In genomic region chr11:64774144-64774543, GRCh38 we compare ENCODE assay signal across 1 cellular context.
TF ChIP-seq lines count a peak whose summit lies in the region.

No MANE protein-coding gene starts in this region.

TF ChIP-seq in GM23338, 12 proteins besides CTCF, POLR2A, EP300 and RAD21 (continued from another document):
- TF ChIP-seq ZNF462 (CRISPR knock-in tag; IDR thresholded peaks at IDR 0.05) (no peak), EZH2phosphoT487 (IDR thresholded peaks at IDR 0.05; ENCODE audit: unreplicated experiment) (no peak), REST (IDR thresholded peaks at IDR 0.05; ENCODE audit: unreplicated experiment) (no peak), ETS1 (IDR thresholded peaks at IDR 0.05) (no peak), EZH2 (IDR thresholded peaks at IDR 0.05; ENCODE audit: low read depth, unreplicated experiment) (no peak), NANOG (IDR thresholded peaks at IDR 0.05; ENCODE audit: borderline replicate concordance) (no peak), CREB1 (CRISPR knock-in tag; IDR thresholded peaks at IDR 0.05; ENCODE audit: low read depth) (no peak), STAT1 (IDR thresholded peaks at IDR 0.05; ENCODE audit: unreplicated experiment) (no peak), ZNF331 (CRISPR knock-in tag; IDR thresholded peaks at IDR 0.05; ENCODE audit: low read depth) (no peak), POLR2AphosphoS5 (IDR thresholded peaks at IDR 0.05; ENCODE audit: low read depth) (no peak), JUNB (IDR thresholded peaks at IDR 0.05; ENCODE audit: unreplicated experiment) (no peak)
